ENCODE assay signal across 8 cellular contexts in the genomic region with DNA sequence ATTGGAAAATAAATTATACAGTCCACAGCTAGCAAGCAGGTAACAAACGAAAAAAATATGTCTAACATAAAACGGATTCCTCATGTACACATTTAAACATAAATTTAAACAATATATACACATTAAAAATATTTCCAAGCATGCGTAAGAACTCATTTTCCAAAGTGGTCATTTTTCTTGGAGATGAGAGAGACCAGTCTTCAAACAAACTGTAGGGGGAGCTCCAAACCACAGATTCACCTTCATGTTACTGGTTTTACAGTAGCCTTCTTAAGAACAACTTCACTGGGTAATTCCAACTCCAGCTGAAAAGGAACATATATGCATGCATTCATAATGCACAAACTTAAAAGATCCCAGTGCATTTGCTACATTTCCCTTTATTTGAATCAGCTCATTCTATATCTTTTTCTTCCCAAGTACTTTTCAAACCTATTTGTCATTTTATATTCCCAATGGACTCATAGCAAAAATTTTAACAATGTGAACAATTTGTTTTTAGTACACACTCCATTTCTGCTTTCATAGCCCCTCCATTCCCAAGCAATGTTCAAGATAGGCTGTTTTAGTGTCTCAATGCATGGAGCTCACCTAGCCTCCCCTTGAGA.
DNase-seq lines count a peak whose midpoint lies in the region; ATAC-seq and TF ChIP-seq lines count a peak whose summit lies in the region.

No MANE protein-coding gene starts in this region.

- TF ChIP-seq CTCF in HEK293 (tag by site-specific recombination; IDR thresholded peaks at IDR 0.05): peak; percentile 43; the same call in 1 of the 2 replicates

- H3K4me3 ChIP-seq in HEK293 (ENCODE audit: low read depth, low read length): no peak overlapping the region
- H3K4me3 ChIP-seq in adipocyte (ENCODE audit: low read length): no peak overlapping the region

- CTCF ChIA-PET in HEK293 (lab: Yijun Ruan, JAX): interaction anchor here (0.6 to 7.7 kb wide), 42 partner anchors 8 to 767 kb away, joined by 3 to 155 read pairs (median 4); partner anchors contain the start of genes BOLA3 and MOB1A

- ATAC-seq in HG02884 (IDR thresholded peaks at IDR 0.05; ENCODE audit: unreplicated experiment) (no peak), GM19397 (IDR thresholded peaks at IDR 0.05; ENCODE audit: unreplicated experiment) (no peak)

- H3K9ac ChIP-seq in adipocyte (ENCODE audit: low read length): peak overlapping the region; percentile 14

- H3K36me3 ChIP-seq in HEK293 (ENCODE audit: control insufficient read depth in 2 of 2, insufficient read depth in 1 of 2, low read length in 2 of 2) (no peaks in the 10 kb centered on the region), adipocyte (ENCODE audit: control insufficient read depth, insufficient read depth, low read length, severe bottlenecking) (no peaks in the 10 kb centered on the region)

- POLR2A ChIA-PET in HEK293 (lab: Yijun Ruan, JAX): interaction anchor here (1.5 kb wide), 1 partner anchor 87 kb away, joined by 6 read pairs; the partner anchor contains the start of gene TPRKB

- H3K9me3 ChIP-seq in HEK293 (ENCODE audit: control insufficient read depth, insufficient read depth, low read depth, low read length) (no peaks in the 10 kb centered on the region), adipocyte (ENCODE audit: control insufficient read depth, low read length) (no peaks in the 10 kb centered on the region)

- H3K27ac ChIP-seq in HEK293 (ENCODE audit: extremely low read depth, low read depth, low read length): no peak overlapping the region

- DNase-seq in COR-L47 (lab: John Stamatoyannopoulos, UW) (peak; percentile 73), NCI-H524 (lab: John Stamatoyannopoulos, UW) (peak; percentile 35 to 74), adipocyte (ENCODE audit: low read depth) (peak; percentile 91), iPS-NIHi11 (ENCODE audit: low spot score) (peak; percentile 42), superior temporal gyrus (ENCODE audit: extremely low spot score) (peak; percentile 92)

- peaks cover 19% of the 10 kb centered on the region for H3K27me3 ChIP-seq in adipocyte (replicated peaks; ENCODE audit: control insufficient read depth, insufficient read depth, low read length)

- H3K4me1 ChIP-seq in HEK293 (ENCODE audit: control insufficient read depth, insufficient read depth, low read length): no peaks in the 10 kb centered on the region
- peaks cover 16% of the 10 kb centered on the region for H3K4me1 ChIP-seq in adipocyte (ENCODE audit: control insufficient read depth, insufficient read depth, low read length)

TF ChIP-seq in HEK293, 187 proteins besides CTCF, POLR2A, EP300 and RAD21:
- peak; percentile 40 for TF ChIP-seq PRDM10 (tag by site-specific recombination; IDR thresholded peaks at IDR 0.05)
- TF ChIP-seq, protein P1, sequence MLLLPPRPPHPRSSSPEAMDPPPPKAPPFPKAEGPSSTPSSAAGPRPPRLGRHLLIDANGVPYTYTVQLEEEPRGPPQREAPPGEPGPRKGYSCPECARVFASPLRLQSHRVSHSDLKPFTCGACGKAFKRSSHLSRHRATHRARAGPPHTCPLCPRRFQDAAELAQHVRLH (tag by site-specific recombination; IDR thresholded peaks at IDR 0.05): no peak
- TF ChIP-seq ZNF654 (tag by site-specific recombination; IDR thresholded peaks at IDR 0.05; ENCODE audit: low read depth): peak; percentile 74
- 0 out of 2 replicates have a peak, but pooled peaks have one; percentile 29 for TF ChIP-seq OSR2 (tag by site-specific recombination; IDR thresholded peaks at IDR 0.05)

Comparison
In these comparisons a context has a peak if more than half of its experiments do, and no peak if none do; other contexts are left out.
1. DNase-seq: peak in every context shown above with its lines; median percentile 92 in superior temporal gyrus; 91 in adipocyte; 73 in COR-L47; 54 in NCI-H524; 42 in iPS-NIHi11.